Comparison of ENCODE assay signal across 1 cellular context in the genomic region with DNA sequence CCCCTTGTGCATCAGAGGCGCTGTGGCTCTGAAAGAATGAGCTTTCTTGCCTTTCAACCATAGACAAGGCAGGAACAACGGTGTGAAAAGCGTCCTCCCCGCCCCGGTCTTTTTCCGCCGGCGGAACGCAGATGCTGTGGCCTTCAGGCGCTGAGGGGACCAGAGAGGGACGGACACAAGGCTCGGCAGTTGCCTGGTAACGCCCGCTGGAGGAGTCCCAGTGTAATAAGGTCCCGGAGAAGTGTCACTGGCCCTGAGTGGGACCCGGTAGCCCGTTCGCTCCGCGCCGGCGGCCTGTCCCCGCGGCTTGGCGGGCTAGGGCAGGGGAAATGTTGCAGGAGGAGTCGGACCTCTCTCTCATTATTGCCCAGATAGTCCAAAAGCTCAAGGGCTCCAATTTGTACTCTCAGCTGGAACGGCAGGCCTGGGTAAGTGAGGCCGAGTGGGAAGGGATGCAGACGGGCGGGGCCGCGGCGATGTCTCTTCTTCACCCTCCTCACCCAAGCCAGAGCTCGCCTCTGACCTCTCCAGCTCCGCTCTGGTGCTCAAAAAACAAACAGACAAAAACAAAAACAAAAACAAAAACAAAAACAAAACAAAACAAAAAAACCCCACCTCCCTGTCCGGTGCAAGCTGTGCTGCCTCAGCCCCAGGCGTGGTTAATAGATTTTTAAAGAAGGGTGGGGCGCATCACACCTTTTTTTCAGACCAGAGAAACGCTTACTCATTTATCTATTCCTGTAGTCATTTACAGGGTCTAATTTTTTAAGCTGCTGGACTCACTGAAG.
TF ChIP-seq lines count a peak whose summit lies in the region.

A gene with protein sequence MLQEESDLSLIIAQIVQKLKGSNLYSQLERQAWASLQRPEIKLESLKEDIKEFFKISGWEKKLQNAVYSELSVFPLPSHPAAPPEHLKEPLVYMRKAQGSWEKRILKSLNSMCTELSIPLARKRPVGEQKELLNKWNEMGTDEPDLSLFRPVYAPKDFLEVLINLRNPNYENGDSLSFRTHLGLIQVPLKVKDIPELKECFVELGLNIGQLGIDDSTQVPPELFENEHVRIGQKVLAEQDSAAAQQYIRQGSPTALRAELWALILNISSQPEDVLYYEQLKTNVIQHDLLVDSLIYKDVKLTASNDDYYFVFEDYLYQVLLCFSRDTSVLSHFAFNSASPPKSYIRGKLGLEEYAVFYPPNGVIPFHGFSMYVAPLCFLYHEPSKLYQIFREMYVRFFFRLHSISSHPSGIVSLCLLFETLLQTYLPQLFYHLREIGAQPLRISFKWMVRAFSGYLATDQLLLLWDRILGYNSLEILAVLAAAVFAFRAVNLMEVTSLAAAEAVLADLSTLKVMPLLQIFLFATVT (plus strand): TSS at position 220 of the 788 bp plus-strand sequence. CDS start 110 bp downstream, at position 330.

TF ChIP-seq in GM12878, 131 proteins besides CTCF, POLR2A, EP300 and RAD21 (continued from another document):
- TF ChIP-seq, protein P1, sequence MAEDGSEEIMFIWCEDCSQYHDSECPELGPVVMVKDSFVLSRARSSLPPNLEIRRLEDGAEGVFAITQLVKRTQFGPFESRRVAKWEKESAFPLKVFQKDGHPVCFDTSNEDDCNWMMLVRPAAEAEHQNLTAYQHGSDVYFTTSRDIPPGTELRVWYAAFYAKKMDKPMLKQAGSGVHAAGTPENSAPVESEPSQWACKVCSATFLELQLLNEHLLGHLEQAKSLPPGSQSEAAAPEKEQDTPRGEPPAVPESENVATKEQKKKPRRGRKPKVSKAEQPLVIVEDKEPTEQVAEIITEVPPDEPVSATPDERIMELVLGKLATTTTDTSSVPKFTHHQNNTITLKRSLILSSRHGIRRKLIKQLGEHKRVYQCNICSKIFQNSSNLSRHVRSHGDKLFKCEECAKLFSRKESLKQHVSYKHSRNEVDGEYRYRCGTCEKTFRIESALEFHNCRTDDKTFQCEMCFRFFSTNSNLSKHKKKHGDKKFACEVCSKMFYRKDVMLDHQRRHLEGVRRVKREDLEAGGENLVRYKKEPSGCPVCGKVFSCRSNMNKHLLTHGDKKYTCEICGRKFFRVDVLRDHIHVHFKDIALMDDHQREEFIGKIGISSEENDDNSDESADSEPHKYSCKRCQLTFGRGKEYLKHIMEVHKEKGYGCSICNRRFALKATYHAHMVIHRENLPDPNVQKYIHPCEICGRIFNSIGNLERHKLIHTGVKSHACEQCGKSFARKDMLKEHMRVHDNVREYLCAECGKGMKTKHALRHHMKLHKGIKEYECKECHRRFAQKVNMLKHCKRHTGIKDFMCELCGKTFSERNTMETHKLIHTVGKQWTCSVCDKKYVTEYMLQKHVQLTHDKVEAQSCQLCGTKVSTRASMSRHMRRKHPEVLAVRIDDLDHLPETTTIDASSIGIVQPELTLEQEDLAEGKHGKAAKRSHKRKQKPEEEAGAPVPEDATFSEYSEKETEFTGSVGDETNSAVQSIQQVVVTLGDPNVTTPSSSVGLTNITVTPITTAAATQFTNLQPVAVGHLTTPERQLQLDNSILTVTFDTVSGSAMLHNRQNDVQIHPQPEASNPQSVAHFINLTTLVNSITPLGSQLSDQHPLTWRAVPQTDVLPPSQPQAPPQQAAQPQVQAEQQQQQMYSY (CRISPR knock-in tag; IDR thresholded peaks at IDR 0.05): no peak
- TF ChIP-seq RBBP5 (conservative IDR thresholded peaks at IDR 0.05) (no peak), ZNF622 (IDR thresholded peaks at IDR 0.05) (no peak), GABPA (IDR thresholded peaks at IDR 0.05; ENCODE audit: low read depth) (peak; percentile 93), ETV6 (conservative IDR thresholded peaks at IDR 0.05 in 1 of 2, IDR thresholded peaks at IDR 0.05 in 1 of 2; ENCODE audit: borderline replicate concordance in 1 of 2, low read depth in 1 of 2) (peak in 1 of 2 experiments; percentile 68; a peak in 1 of 4 replicates), EED (IDR thresholded peaks at IDR 0.05; ENCODE audit: low read depth) (peak; percentile 59; the same call in 1 of the 2 replicates), NBN (IDR thresholded peaks at IDR 0.05) (peak; percentile 88), ATF7 (IDR thresholded peaks at IDR 0.05; ENCODE audit: low read depth) (no peak)
- TF ChIP-seq, protein P2, sequence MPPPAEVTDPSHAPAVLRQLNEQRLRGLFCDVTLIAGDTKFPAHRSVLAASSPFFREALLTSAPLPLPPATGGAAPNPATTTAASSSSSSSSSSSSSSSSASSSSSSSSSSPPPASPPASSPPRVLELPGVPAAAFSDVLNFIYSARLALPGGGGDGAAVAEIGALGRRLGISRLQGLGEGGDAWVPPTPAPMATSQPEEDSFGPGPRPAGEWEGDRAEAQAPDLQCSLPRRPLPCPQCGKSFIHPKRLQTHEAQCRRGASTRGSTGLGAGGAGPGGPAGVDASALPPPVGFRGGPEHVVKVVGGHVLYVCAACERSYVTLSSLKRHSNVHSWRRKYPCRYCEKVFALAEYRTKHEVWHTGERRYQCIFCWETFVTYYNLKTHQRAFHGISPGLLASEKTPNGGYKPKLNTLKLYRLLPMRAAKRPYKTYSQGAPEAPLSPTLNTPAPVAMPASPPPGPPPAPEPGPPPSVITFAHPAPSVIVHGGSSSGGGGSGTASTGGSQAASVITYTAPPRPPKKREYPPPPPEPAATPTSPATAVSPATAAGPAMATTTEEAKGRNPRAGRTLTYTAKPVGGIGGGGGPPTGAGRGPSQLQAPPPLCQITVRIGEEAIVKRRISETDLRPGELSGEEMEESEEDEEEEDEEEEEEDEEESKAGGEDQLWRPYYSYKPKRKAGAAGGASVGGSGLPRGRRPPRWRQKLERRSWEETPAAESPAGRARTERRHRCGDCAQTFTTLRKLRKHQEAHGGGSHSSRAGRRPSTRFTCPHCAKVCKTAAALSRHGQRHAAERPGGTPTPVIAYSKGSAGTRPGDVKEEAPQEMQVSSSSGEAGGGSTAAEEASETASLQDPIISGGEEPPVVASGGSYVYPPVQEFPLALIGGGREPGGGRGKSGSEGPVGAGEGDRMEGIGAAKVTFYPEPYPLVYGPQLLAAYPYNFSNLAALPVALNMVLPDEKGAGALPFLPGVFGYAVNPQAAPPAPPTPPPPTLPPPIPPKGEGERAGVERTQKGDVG (CRISPR knock-in tag; IDR thresholded peaks at IDR 0.05): no peak
